Comparison of ENCODE assay signal across 8 cellular contexts in genomic region chr14:24429395-24430142, GRCh38. TPM values are rescaled to one million over a fixed set of nuclear protein-coding genes. Genes with fewer than 3 reads are reported as not detected.
A peak's percentile ranks its signal among the peaks of the same experiment; 100 is the strongest.
DNase-seq lines count a peak whose midpoint lies in the region; ATAC-seq and TF ChIP-seq lines count a peak whose summit lies in the region.

TSS of gene CBLN3 (minus strand) at chr14:24429668. CDS start at chr14:24429054, 614 bp downstream.
TSS of gene KHNYN (plus strand) at chr14:24429954. CDS start at chr14:24430731, 777 bp downstream.

- H3K27ac Mint-ChIP-seq in CD8-positive, alpha-beta T cell = peak within 1 kb of the TSS; percentile 98
- peak within 1 kb of the TSS; percentile 98 for H3K27ac Mint-ChIP-seq in mesothelial cell of epicardium

- ATAC-seq in CD8-positive, alpha-beta T cell = peak; percentile 84
- ATAC-seq in GM19395 (IDR thresholded peaks at IDR 0.05; ENCODE audit: unreplicated experiment) (peak; percentile 88), HG03521 (IDR thresholded peaks at IDR 0.05; ENCODE audit: unreplicated experiment) (peak; percentile 80)

- no peak for TF ChIP-seq CTCF in CD8-positive, alpha-beta T cell (IDR thresholded peaks at IDR 0.05)
- TF ChIP-seq CTCF in mesothelial cell of epicardium (IDR thresholded peaks at IDR 0.05; ENCODE audit: unreplicated experiment) = no peak

- peaks cover 20% of the 10 kb centered on the region for H3K36me3 ChIP-seq in CD8-positive, alpha-beta T cell (ENCODE audit: insufficient read depth, low read length)
- H3K36me3 ChIP-seq in endocrine pancreas (ENCODE audit: control insufficient read depth, insufficient read depth, low read length) = no peaks in the 10 kb centered on the region

- H3K36me3 Mint-ChIP-seq in CD8-positive, alpha-beta T cell = peaks cover 34% of the 10 kb centered on the region
- H3K36me3 Mint-ChIP-seq in mesothelial cell of epicardium = peaks cover 10% of the 10 kb centered on the region

- H3K4me1 Mint-ChIP-seq in CD8-positive, alpha-beta T cell (ENCODE audit: low read depth) = peaks cover 47% of the 10 kb centered on the region
- H3K4me1 Mint-ChIP-seq in mesothelial cell of epicardium = peaks cover 52% of the 10 kb centered on the region

- POLR2A ChIA-PET in CD8-positive, alpha-beta T cell (lab: Charles Lee) = interaction anchor here (0.6 to 4.2 kb wide), 20 partner anchors 10 to 316 kb away, joined by 3 to 75 read pairs (median 5); partner anchors contain the start of genes ADCY4, LTB4R, LTB4R2 and MDP1

- H3K4me3 Mint-ChIP-seq in CD8-positive, alpha-beta T cell = peak within 1 kb of the TSS; percentile 93
- peak within 1 kb of the TSS; percentile 84 for H3K4me3 Mint-ChIP-seq in mesothelial cell of epicardium

- no peaks in the 10 kb centered on the region for H3K9me3 Mint-ChIP-seq in CD8-positive, alpha-beta T cell
- no peaks in the 10 kb centered on the region for H3K9me3 Mint-ChIP-seq in mesothelial cell of epicardium

- H3K9ac ChIP-seq in endocrine pancreas (ENCODE audit: control insufficient read depth, insufficient read depth, low read length) = peak within 1 kb of the TSS; percentile 74

- CTCF ChIA-PET in CD8-positive, alpha-beta T cell (lab: Charles Lee) = interaction anchor here (1.1 to 12.5 kb wide), 9 partner anchors 12 to 213 kb away, joined by 3 to 442 read pairs (median 35); partner anchors contain the start of genes ADCY4, CIDEB, LTB4R and LTB4R2

- H3K27me3 Mint-ChIP-seq in CD8-positive, alpha-beta T cell (ENCODE audit: low read depth) = no peaks in the 10 kb centered on the region
- H3K27me3 Mint-ChIP-seq in mesothelial cell of epicardium (ENCODE audit: low read depth) = no peaks in the 10 kb centered on the region

- intact Hi-C loops in CD8-positive, alpha-beta T cell (cut with DNase I, micrococcal nuclease) = loop anchor here (1.0 to 10.0 kb wide), 6 partner anchors 63 to 875 kb away; partner anchors contain the start of genes MDP1 (in 1 of the 2), RABGGTA (in 1 of the 2), THTPA (in 1 of the 2) and TINF2 (in 1 of the 2)

- H3K4me3 ChIP-seq in CD8-positive, alpha-beta T cell (ENCODE audit: low read depth, low read length) = peak within 1 kb of the TSS; percentile 71
- H3K4me3 ChIP-seq in endocrine pancreas (ENCODE audit: control insufficient read depth, insufficient read depth, low read length) = no peak within 1 kb of the TSS

- peak; percentile 69 to 92 (median 86) for DNase-seq in CD8-positive, alpha-beta T cell
- DNase-seq in NOMO-1 (lab: John Stamatoyannopoulos, UW; ENCODE audit: unreplicated experiment in 2 of 2) (peak; percentile 87 to 93), mesothelial cell of epicardium (ENCODE audit: low spot score in 2 of 2, unreplicated experiment in 2 of 2) (peak; percentile 66 to 83)
- peak; percentile 70 to 75 (median 73) for DNase-seq in activated CD8-positive, alpha-beta memory T cell treated with anti-CD3 and anti-CD28 coated beads for 48 hours (ENCODE audit: low read depth in 2 of 3, low spot score in 2 of 3)
- peak; percentile 65 for DNase-seq in stimulated activated CD8-positive, alpha-beta memory T cell treated with anti-CD3 and anti-CD28 coated beads, Interleukin-15, amount 100 ng/mL, for 24 hours (ENCODE audit: low read depth)

- peak within 1 kb of the TSS; percentile 94 for H3K27ac ChIP-seq in CD8-positive, alpha-beta T cell (ENCODE audit: low read depth, low read length)

- no peaks in the 10 kb centered on the region for H3K9me3 ChIP-seq in CD8-positive, alpha-beta T cell (ENCODE audit: low read length)
- H3K9me3 ChIP-seq in endocrine pancreas (ENCODE audit: control insufficient read depth, low read length) = no peaks in the 10 kb centered on the region

- no peaks in the 10 kb centered on the region for H3K27me3 ChIP-seq in CD8-positive, alpha-beta T cell (ENCODE audit: insufficient read depth, low read length)
- no peaks in the 10 kb centered on the region for H3K27me3 ChIP-seq in endocrine pancreas (ENCODE audit: control insufficient read depth, insufficient read depth, low read length)

- H3K4me1 ChIP-seq in CD8-positive, alpha-beta T cell (ENCODE audit: insufficient read depth, low read length) = peaks cover 45% of the 10 kb centered on the region
- H3K4me1 ChIP-seq in endocrine pancreas (ENCODE audit: control insufficient read depth, insufficient read depth, low read length) = no peaks in the 10 kb centered on the region

RNA-seq across cellular contexts. Expression of gene CBLN3, which starts in this region (rescaled TPM):
- total RNA-seq in CD8-positive, alpha-beta T cell = 1 to 10 TPM; 1.1 to 1.6 TPM
- 3.9 to 5.5 TPM (median 4.8 TPM) in 3 replicates for total RNA-seq in mesothelial cell of epicardium

RNA-seq across cellular contexts. Expression of gene KHNYN, which starts in this region (rescaled TPM):
- total RNA-seq in CD8-positive, alpha-beta T cell = 100 to 1,000 TPM; 158 to 163 TPM
- total RNA-seq in mesothelial cell of epicardium = 89.2 to 92.2 TPM (median 89.3 TPM) in 3 replicates
